In the genomic region with DNA sequence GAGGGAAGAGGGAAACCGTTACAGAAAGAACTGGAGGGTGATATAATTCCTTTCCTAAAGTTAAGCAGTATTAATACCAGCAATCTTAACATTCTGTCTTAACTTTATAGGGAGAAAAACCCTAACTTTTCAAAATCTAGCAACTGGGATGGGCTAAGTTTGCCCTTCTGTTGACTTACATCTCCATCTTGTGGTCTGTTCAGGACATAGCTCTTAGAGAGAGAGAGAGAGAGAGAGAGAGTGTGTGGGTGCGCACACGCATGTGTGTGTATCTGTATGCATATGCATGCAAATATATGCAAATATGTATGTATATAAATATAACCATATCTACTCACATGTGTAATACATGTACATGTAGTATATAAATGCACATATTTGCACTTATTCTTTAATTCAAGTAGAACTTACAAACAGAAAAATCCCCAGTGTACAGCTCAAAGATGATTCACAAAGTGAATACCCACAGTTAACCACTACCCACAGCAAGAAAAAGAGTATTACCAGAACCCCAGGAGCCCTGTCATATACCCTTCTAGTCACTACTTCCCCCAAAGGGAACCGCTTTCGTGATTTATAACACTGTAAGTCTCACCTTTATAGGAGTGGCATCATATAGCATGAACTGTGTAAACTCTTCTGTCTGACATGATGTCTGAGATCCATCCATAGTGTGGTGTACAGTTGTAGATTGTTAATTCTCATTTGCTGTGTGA, we compare ENCODE assay signal across 9 cellular contexts. TPM values are rescaled to one million over a fixed set of nuclear protein-coding genes. Genes with fewer than 3 reads are reported as not detected.
DNase-seq lines count a peak whose midpoint lies in the region; ATAC-seq and TF ChIP-seq lines count a peak whose summit lies in the region.
"Had no signal": no experiment of that assay in that cellular context is flagged by ENCODE, and none has a peak within 500 bp of the region (broad histone marks: within the 10 kb centered on the region; RNA-seq: fewer than 3 reads in every experiment).

No MANE protein-coding gene starts in this region.

- no peak overlapping the region for H3K9ac ChIP-seq in H9 (ENCODE audit: extremely low read depth, insufficient read length, low read length)

- no peak overlapping the region for H2BK15ac ChIP-seq in H9 (ENCODE audit: low read depth, low read length)

- no peaks in the 10 kb centered on the region for H3K27me3 ChIP-seq in BJ (ENCODE audit: control insufficient read depth, insufficient read depth, low read length)
- no peaks in the 10 kb centered on the region for H3K27me3 ChIP-seq in H9 (ENCODE audit: insufficient read depth, low read length)
- no peaks in the 10 kb centered on the region for H3K27me3 ChIP-seq in left lung

- CTCF ChIA-PET in BJ (lab: Yijun Ruan, JAX): interaction anchor here (0.8 to 1.2 kb wide), 6 partner anchors 238 to 538 kb away, joined by 3 to 10 read pairs (median 3); no protein-coding TSS in a partner anchor
- CTCF ChIA-PET in activated B cell treated with CpG ODN at 0.5 μM for 24 hours (lab: Charles Lee): interaction anchor here (1.2 kb wide), 1 partner anchor 531 kb away, joined by 6 read pairs; no protein-coding TSS in a partner anchor

- H3K4me3 Mint-ChIP-seq in H9 (no peak overlapping the region), activated B cell treated with CpG ODN at 0.5 μM for 24 hours (no peak overlapping the region)
- H3K4me3 Mint-ChIP-seq: IgD-negative memory B cell had no signal

- no peak overlapping the region for H3K18ac ChIP-seq in H9 (ENCODE audit: insufficient read length, low read depth, low read length)

- POLR2A ChIA-PET in BJ (lab: Charles Lee): no interaction called here
- POLR2A ChIA-PET in activated B cell treated with CpG ODN at 0.5 μM for 24 hours (lab: Charles Lee): no interaction called here

- no peak overlapping the region for H4K5ac ChIP-seq in H9 (ENCODE audit: insufficient read length, low read depth, low read length)

- H3K14ac ChIP-seq in H9 (ENCODE audit: insufficient read depth, low read length): no peak overlapping the region

- no peak overlapping the region for H3K27ac ChIP-seq in H9 (ENCODE audit: insufficient read length, low read depth, low read length)
- no peak overlapping the region for H3K27ac ChIP-seq in left lung

- H3K4me1 Mint-ChIP-seq in H9 (peaks cover 14 to 15% of the 10 kb centered on the region in 2 experiments), activated B cell treated with CpG ODN at 0.5 μM for 24 hours (no peaks in the 10 kb centered on the region)

- H4K20me1 ChIP-seq in H9 (ENCODE audit: control insufficient read depth, insufficient read depth, insufficient read length): no peaks in the 10 kb centered on the region

- H4K8ac ChIP-seq in H9 (replicated peaks; ENCODE audit: insufficient read length, low read depth, low read length): no peak overlapping the region

- H3K23me2 ChIP-seq in H9 (ENCODE audit: insufficient read length, low read depth, low read length, poor library complexity, severe bottlenecking): no peaks in the 10 kb centered on the region

- H3K4me3 ChIP-seq in BJ (ENCODE audit: low read depth, low read length): no peak overlapping the region
- H3K4me3 ChIP-seq in left lung: no peak overlapping the region

- no peak overlapping the region for H2BK20ac ChIP-seq in H9 (ENCODE audit: low read depth, low read length, poor library complexity, severe bottlenecking)

- H3K4me2 ChIP-seq in H9 (ENCODE audit: insufficient read depth, insufficient read length, low read length): no peak overlapping the region

- no peak overlapping the region for H3K4ac ChIP-seq in H9 (ENCODE audit: low read depth, low read length)

- H3K27ac Mint-ChIP-seq in H9: no peak overlapping the region
- H3K27ac Mint-ChIP-seq in activated B cell treated with CpG ODN at 0.5 μM for 24 hours: no peak overlapping the region
- H3K27ac Mint-ChIP-seq: IgD-negative memory B cell had no signal

- peaks cover 0 to 4% (median 0%) of the 10 kb centered on the region in 3 experiments; a peak in 2 of 7 replicates for H3K36me3 Mint-ChIP-seq in H9 (ENCODE audit: insufficient read depth in 1 of 3, low read depth in 3 of 3)
- peaks cover 11% of the 10 kb centered on the region for H3K36me3 Mint-ChIP-seq in activated B cell treated with CpG ODN at 0.5 μM for 24 hours (ENCODE audit: low read depth)

- ATAC-seq in activated B cell treated with CpG ODN at 0.5 μM for 24 hours (ENCODE audit: low read depth) (peak; percentile 25), left lung (peak; percentile 45), HG03039 (IDR thresholded peaks at IDR 0.05; ENCODE audit: unreplicated experiment) (no peak), HG03097 (IDR thresholded peaks at IDR 0.05; ENCODE audit: low FRiP score, unreplicated experiment) (no peak), GM21723 (IDR thresholded peaks at IDR 0.05; ENCODE audit: unreplicated experiment) (no peak), GM18868 (IDR thresholded peaks at IDR 0.05; ENCODE audit: unreplicated experiment) (no peak)

- no peaks in the 10 kb centered on the region for H3K9me3 Mint-ChIP-seq in H9
- H3K9me3 Mint-ChIP-seq in activated B cell treated with CpG ODN at 0.5 μM for 24 hours: no peaks in the 10 kb centered on the region
- H3K9me3 Mint-ChIP-seq: IgD-negative memory B cell had no signal

- no peaks in the 10 kb centered on the region for H3K36me3 ChIP-seq in BJ (ENCODE audit: control insufficient read depth, insufficient read depth, low read length)
- H3K36me3 ChIP-seq in left lung: no peaks in the 10 kb centered on the region

- H2BK12ac ChIP-seq in H9 (ENCODE audit: insufficient read length, low read depth, low read length): no peak overlapping the region

- no peaks in the 10 kb centered on the region for H3K79me1 ChIP-seq in H9 (ENCODE audit: insufficient read depth, low read depth, low read length, poor library complexity, severe bottlenecking)

- no peak overlapping the region for H3T11ph ChIP-seq in H9 (ENCODE audit: low read length)

- WGBS in H9 (ENCODE audit: extremely low coverage, insufficient read length, low lambda C conversion rate): no CpG with 5 or more reads among the region's 5 CpGs

- no peaks in the 10 kb centered on the region for H3K27me3 Mint-ChIP-seq in H9 (ENCODE audit: low read depth)
- H3K27me3 Mint-ChIP-seq in activated B cell treated with CpG ODN at 0.5 μM for 24 hours: no peaks in the 10 kb centered on the region
- H3K27me3 Mint-ChIP-seq: IgD-negative memory B cell had no signal

- H3K4me1 ChIP-seq in H9 (ENCODE audit: insufficient read depth, low read length) (no peaks in the 10 kb centered on the region; the same call in 1 of the 2 replicates), left lung (no peaks in the 10 kb centered on the region)

- DNase-seq in BJ (ENCODE audit: low read depth) (no peak), H9 (no peak), activated B cell treated with CpG ODN at 0.5 μM for 24 hours (no peak), left lung (no peak)

- no peak overlapping the region for H2BK120ac ChIP-seq in H9 (ENCODE audit: low read depth, low read length, poor library complexity, severe bottlenecking)

- H3K9me3 ChIP-seq in H9 (ENCODE audit: control insufficient read depth, low read depth, low read length): no peaks in the 10 kb centered on the region
- H3K9me3 ChIP-seq in left lung: no peaks in the 10 kb centered on the region

- no peak overlapping the region for H2AFZ ChIP-seq in H9 (ENCODE audit: low read length)

- no peak overlapping the region for H2BK5ac ChIP-seq in H9 (ENCODE audit: insufficient read length, low read length)

- TF ChIP-seq CTCF in BJ (IDR thresholded peaks at IDR 0.05; ENCODE audit: insufficient read depth, low read depth, low read length) (peak; percentile 62), H9 (conservative IDR thresholded peaks at IDR 0.05) (peak; percentile 70), activated B cell treated with CpG ODN at 0.5 μM for 24 hours (IDR thresholded peaks at IDR 0.05) (no peak), left lung (IDR thresholded peaks at IDR 0.05) (peak in 1 of 2 donors; percentile 18)

- H3K56ac ChIP-seq in H9 (ENCODE audit: insufficient read length, low read depth, low read length): no peak overlapping the region

- no peak overlapping the region for H4K91ac ChIP-seq in H9 (ENCODE audit: insufficient read length, low read depth, low read length)

- intact Hi-C loops in activated B cell treated with CpG ODN at 0.5 μM for 24 hours (cut with micrococcal nuclease): loop anchor here (10.0 kb wide), 1 partner anchor 414 kb away; no protein-coding TSS in a partner anchor
- intact Hi-C loops in left lung (cut with DNase I): no loop called here

- no peak overlapping the region for H3K23ac ChIP-seq in H9 (ENCODE audit: insufficient read length, low read depth, low read length)

- no peak overlapping the region for H2AK5ac ChIP-seq in H9 (ENCODE audit: insufficient read length, low read length)

- H3K79me2 ChIP-seq in H9 (ENCODE audit: insufficient read depth, low read length): no peaks in the 10 kb centered on the region

RNA-seq across cellular contexts. Expression of gene STX8, which starts 46.4 kb away (rescaled TPM):
- polyA plus RNA-seq in BJ (2011; rRNA removed): 44.7 and 77.2 TPM in 2 replicates
- 16.8 and 31.4 TPM in 2 replicates for polyA minus RNA-seq in BJ (2011; rRNA and poly(A)+ RNA removed)
- total RNA-seq in H9 (2021) (43.3 and 55.1 TPM in 2 replicates), activated B cell treated with CpG ODN at 0.5 μM for 24 hours (66.9 and 71.7 TPM in 2 replicates), left lung (10 to 100 TPM; 51.9 to 56.1 TPM)

RNA-seq across cellular contexts. Expression of gene CFAP52, which starts 47.3 kb away (rescaled TPM):
- polyA plus RNA-seq in BJ (2011; rRNA removed): 0.31 TPM in 1 of 2 replicates, not detected in the other
- 0.33 TPM in 1 of 2 replicates, not detected in the other for polyA minus RNA-seq in BJ (2011; rRNA and poly(A)+ RNA removed)
- total RNA-seq in H9 (2021) (not detected in 2 replicates), activated B cell treated with CpG ODN at 0.5 μM for 24 hours (not detected in 2 replicates), left lung (1 to 10 TPM in 1 of 2 donors, not detected in 1; 6.4 TPM)
- polyA plus RNA-seq: IgD-negative memory B cell had no signal

Comparison
In these comparisons a context has a peak if more than half of its experiments do, and no peak if none do; other contexts are left out.
1. ATAC-seq: peak in activated B cell treated with CpG ODN at 0.5 μM for 24 hours (single experiment) and left lung (single experiment); none in HG03039 (single experiment), HG03097 (single experiment), GM21723 (single experiment) and GM18868 (single experiment).